1 cellular context compared by ENCODE assay signal in the genomic region with DNA sequence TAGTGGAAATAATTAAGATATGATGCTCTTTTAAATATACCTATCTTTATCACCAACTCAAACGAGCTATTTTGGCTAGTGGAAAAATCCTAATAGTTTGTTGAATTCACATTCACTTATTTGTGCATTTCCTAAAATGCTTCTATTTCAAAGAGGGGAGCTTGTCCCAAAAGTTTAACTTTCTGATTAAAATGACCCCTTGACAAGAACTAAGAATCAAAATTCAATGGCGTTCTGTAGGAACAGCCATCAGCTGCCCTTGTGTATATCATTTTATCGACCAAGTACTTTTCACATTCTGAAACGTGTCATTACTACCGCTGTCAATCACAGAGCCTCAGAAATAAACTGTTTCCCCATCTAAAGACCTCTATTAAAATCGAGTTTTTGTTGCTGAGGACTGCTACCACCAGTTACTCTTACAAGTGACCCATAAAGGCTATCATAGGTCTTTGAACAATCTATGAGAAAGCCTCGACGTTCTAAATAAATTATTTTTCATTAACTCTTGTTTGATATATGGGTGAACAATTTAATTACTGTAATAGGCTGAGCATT.
TF ChIP-seq lines count a peak whose summit lies in the region.

No MANE protein-coding gene starts in this region.

TF ChIP-seq in endothelial cell of umbilical vein, 7 proteins besides CTCF, POLR2A, EP300 and RAD21:
- peak; percentile 32 for TF ChIP-seq EZH2 (IDR thresholded peaks at IDR 0.05; ENCODE audit: borderline replicate concordance, low read depth, low read length, severe bottlenecking)
- TF ChIP-seq, protein P1, sequence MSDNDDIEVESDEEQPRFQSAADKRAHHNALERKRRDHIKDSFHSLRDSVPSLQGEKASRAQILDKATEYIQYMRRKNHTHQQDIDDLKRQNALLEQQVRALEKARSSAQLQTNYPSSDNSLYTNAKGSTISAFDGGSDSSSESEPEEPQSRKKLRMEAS (IDR thresholded peaks at IDR 0.05; ENCODE audit: insufficient read depth, insufficient read length), result no peak
- no peak for TF ChIP-seq POLR2AphosphoS5 (IDR thresholded peaks at IDR 0.05; ENCODE audit: insufficient read depth, low read depth, low read length)
- no peak for TF ChIP-seq MYC (IDR thresholded peaks at IDR 0.05; ENCODE audit: low read depth, low read length)
- no peak for TF ChIP-seq GATA2 (IDR thresholded peaks at IDR 0.05; ENCODE audit: insufficient read depth, insufficient read length, low read depth, low read length)
- TF ChIP-seq FOS (IDR thresholded peaks at IDR 0.05; ENCODE audit: borderline replicate concordance, insufficient read depth, low read length), result no peak
